28 cellular contexts compared by ENCODE assay signal in the genomic region with DNA sequence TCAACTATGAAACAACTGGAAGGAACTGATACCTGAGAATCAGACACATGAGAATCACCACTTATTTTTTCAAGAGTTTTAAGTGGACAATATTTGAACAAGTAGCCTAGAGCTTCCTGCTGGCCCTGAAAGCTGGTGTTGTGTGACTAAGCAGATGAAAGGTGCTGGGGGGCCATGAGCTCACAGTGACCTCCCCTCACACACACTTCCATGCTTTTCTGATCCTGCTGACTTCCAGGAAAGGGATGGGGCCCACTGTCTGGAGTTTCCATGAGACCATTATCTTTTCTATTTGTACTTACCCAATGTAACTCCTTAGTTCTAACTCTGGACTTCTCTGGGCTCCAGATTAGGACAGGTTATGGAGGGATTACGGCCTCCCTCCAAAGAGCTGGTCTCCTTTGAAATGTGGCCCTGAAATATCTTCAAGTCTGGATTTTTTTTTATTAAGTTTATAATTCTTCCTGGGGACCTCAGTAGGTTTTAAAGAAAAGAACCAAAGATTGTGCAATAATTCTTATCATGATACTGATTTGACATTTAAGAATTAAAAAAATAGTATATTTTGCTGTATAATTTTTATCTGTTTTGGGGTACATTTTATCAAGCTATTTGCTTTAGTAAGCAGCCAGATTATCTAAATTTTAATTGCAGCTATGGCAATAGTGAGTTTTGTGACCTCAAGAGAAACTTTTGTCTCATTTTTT. TPM values are rescaled to one million over a fixed set of nuclear protein-coding genes. Genes with fewer than 3 reads are reported as not detected.
"Had no signal": no experiment of that assay in that cellular context is flagged by ENCODE, and none has a peak within 500 bp of the region (broad histone marks: within the 10 kb centered on the region; RNA-seq: fewer than 3 reads in every experiment).

No MANE protein-coding gene starts in this region.

- H3K27me3 Mint-ChIP-seq: naive B cell; progenitor cell of endocrine pancreas; stimulated activated naive CD8-positive, alpha-beta T cell treated with anti-CD3 and anti-CD28 coated beads, Interleukin-15, amount 100 ng/mL, for 72 hours; type B pancreatic cell had no signal

- H3K4me1 Mint-ChIP-seq: activated CD4-positive, alpha-beta T cell treated with anti-CD3 and anti-CD28 coated beads for 36 hours; nephron progenitor cell; stimulated activated effector memory CD8-positive, alpha-beta T cell treated with anti-CD3 and anti-CD28 coated beads, Interleukin-12 subunit alpha, Interleukin-12 subunit beta, amount 100 ng/mL, for 72 hours; stimulated activated naive CD8-positive, alpha-beta T cell treated with anti-CD3 and anti-CD28 coated beads, Interleukin-15, amount 100 ng/mL, for 72 hours had no signal

- DNase-seq: activated B cell treated with CpG ODN at 0.5 μM for 24 hours; activated CD4-positive, alpha-beta T cell treated with anti-CD3 and anti-CD28 coated beads for 36 hours; activated effector memory CD4-positive, alpha-beta T cell treated with Interleukin-2 at 50 U/mL for 16 hours; activated naive CD4-positive, alpha-beta T cell treated with Interleukin-2 at 50 U/mL for 16 hours; activated T-cell treated with anti-CD3 and anti-CD28 coated beads for 4 hours; activated T-cell treated with anti-CD3 and anti-CD28 coated beads, Interleukin-2, amount 50 U/mL, for 72 hours; anterior cingulate cortex; effector CD8-positive, alpha-beta T cell; islet precursor cell; left colon; naive B cell; nephron progenitor cell; ovary; small intestine; stimulated activated CD4-positive, alpha-beta T cell treated with anti-CD3 and anti-CD28 coated beads, Interleukin-4, amount 100 ng/mL, for 24 hours; stimulated activated naive CD8-positive, alpha-beta T cell treated with anti-CD3 and anti-CD28 coated beads, Interleukin-15, amount 100 ng/mL, for 72 hours; substantia nigra; uterus had no signal

- ATAC-seq: activated CD4-positive, alpha-beta T cell treated with anti-CD3 and anti-CD28 coated beads for 36 hours; activated T-cell treated with anti-CD3 and anti-CD28 coated beads, Interleukin-2, amount 50 U/mL, for 72 hours; gastroesophageal sphincter; left colon; sciatic nerve; stimulated activated effector memory CD8-positive, alpha-beta T cell treated with anti-CD3 and anti-CD28 coated beads, Interleukin-12 subunit alpha, Interleukin-12 subunit beta, amount 100 ng/mL, for 72 hours; stimulated activated naive CD8-positive, alpha-beta T cell treated with anti-CD3 and anti-CD28 coated beads, Interleukin-15, amount 100 ng/mL, for 72 hours had no signal

- H3K4me3 ChIP-seq: gastroesophageal sphincter, hepatocyte, ovary, uterus had no signal

- H3K27ac Mint-ChIP-seq: activated B cell treated with CpG ODN at 0.5 μM for 24 hours; activated CD4-positive, alpha-beta T cell treated with anti-CD3 and anti-CD28 coated beads for 36 hours; activated naive CD8-positive, alpha-beta T cell; activated T-cell treated with anti-CD3 and anti-CD28 coated beads, Interleukin-2, amount 50 U/mL, for 72 hours; mesothelial cell of epicardium; nephron progenitor cell; progenitor cell of endocrine pancreas; stimulated activated effector memory CD8-positive, alpha-beta T cell treated with anti-CD3 and anti-CD28 coated beads, Interleukin-12 subunit alpha, Interleukin-12 subunit beta, amount 100 ng/mL, for 72 hours; stimulated activated naive CD8-positive, alpha-beta T cell treated with anti-CD3 and anti-CD28 coated beads, Interleukin-15, amount 100 ng/mL, for 72 hours; T-helper 2 cell treated with Interferon-gamma antibody and Interleukin-4, amounts not matched to agents 5 μg/mL and 100 μg/mL, for 36 hours had no signal

- H3K4me3 Mint-ChIP-seq: activated B cell treated with CpG ODN at 0.5 μM for 24 hours; activated CD4-positive, alpha-beta T cell treated with anti-CD3 and anti-CD28 coated beads for 36 hours; activated naive CD8-positive, alpha-beta T cell; activated T-cell treated with anti-CD3 and anti-CD28 coated beads, Interleukin-2, amount 50 U/mL, for 72 hours; mesothelial cell of epicardium; naive B cell; nephron progenitor cell; stimulated activated effector memory CD8-positive, alpha-beta T cell treated with anti-CD3 and anti-CD28 coated beads, Interleukin-12 subunit alpha, Interleukin-12 subunit beta, amount 100 ng/mL, for 72 hours; stimulated activated naive CD8-positive, alpha-beta T cell treated with anti-CD3 and anti-CD28 coated beads, Interleukin-15, amount 100 ng/mL, for 72 hours; T-helper 2 cell treated with Interferon-gamma antibody and Interleukin-4, amounts not matched to agents 5 μg/mL and 100 μg/mL, for 36 hours; type B pancreatic cell had no signal

- H3K9me3 Mint-ChIP-seq: activated B cell treated with CpG ODN at 0.5 μM for 24 hours; activated T-cell treated with anti-CD3 and anti-CD28 coated beads, Interleukin-2, amount 50 U/mL, for 72 hours; mesothelial cell of epicardium; naive B cell; nephron progenitor cell; stimulated activated effector memory CD8-positive, alpha-beta T cell treated with anti-CD3 and anti-CD28 coated beads, Interleukin-12 subunit alpha, Interleukin-12 subunit beta, amount 100 ng/mL, for 72 hours; stimulated activated naive CD8-positive, alpha-beta T cell treated with anti-CD3 and anti-CD28 coated beads, Interleukin-15, amount 100 ng/mL, for 72 hours; T-helper 2 cell treated with Interferon-gamma antibody and Interleukin-4, amounts not matched to agents 5 μg/mL and 100 μg/mL, for 36 hours had no signal

- H3K36me3 Mint-ChIP-seq: activated naive CD8-positive, alpha-beta T cell; naive B cell; stimulated activated effector memory CD8-positive, alpha-beta T cell treated with anti-CD3 and anti-CD28 coated beads, Interleukin-12 subunit alpha, Interleukin-12 subunit beta, amount 100 ng/mL, for 72 hours had no signal

RNA-seq across cellular contexts. Expression of gene CAPNS2, which starts 4.9 kb away (rescaled TPM):
- total RNA-seq: activated B cell treated with CpG ODN at 0.5 μM for 24 hours; activated CD4-positive, alpha-beta T cell treated with anti-CD3 and anti-CD28 coated beads for 36 hours; activated T-cell treated with anti-CD3 and anti-CD28 coated beads, Interleukin-2, amount 50 U/mL, for 72 hours; epithelial cell of proximal tubule; progenitor cell of endocrine pancreas had no signal
